Comparison of ENCODE assay signal across 15 cellular contexts in genomic region chr7:24494832-24495231, GRCh38.
DNase-seq lines count a peak whose midpoint lies in the region; TF ChIP-seq lines count a peak whose summit lies in the region.
"Had no signal": no experiment of that assay in that cellular context is flagged by ENCODE, and none has a peak within 500 bp of the region (broad histone marks: within the 10 kb centered on the region; RNA-seq: fewer than 3 reads in every experiment).

No MANE protein-coding gene starts in this region.

- in situ Hi-C loops in brain microvascular endothelial cell (cut with HindIII; ENCODE audit: low pct_ligation_motif_present, low sequenced_read_pairs) (no loop called here), KBM-7 (cut with MboI; ENCODE audit: low pct_unique_long_range_greater_than_20kb, low sequenced_read_pairs) (no loop called here)

- H3K79me2 ChIP-seq in mesendoderm (ENCODE audit: control insufficient read depth, insufficient read depth, low read length): no peaks in the 10 kb centered on the region

- no peak overlapping the region for H3K4me2 ChIP-seq in mesendoderm (ENCODE audit: low read length)

- no peak overlapping the region for H4K8ac ChIP-seq in mesendoderm (ENCODE audit: low read depth, low read length)

- H3K56ac ChIP-seq in mesendoderm (ENCODE audit: low read length): no peak overlapping the region

- H3K9ac ChIP-seq in mesendoderm (ENCODE audit: low read length): no peak overlapping the region

- H3K4me3 ChIP-seq in BE2C (ENCODE audit: low read depth, low read length): no peak overlapping the region
- no peak overlapping the region for H3K4me3 ChIP-seq in GM12875 (ENCODE audit: low read depth, low read length)
- no peak overlapping the region for H3K4me3 ChIP-seq in brain microvascular endothelial cell (ENCODE audit: low read depth, low read length)
- no peak overlapping the region for H3K4me3 ChIP-seq in mesendoderm (ENCODE audit: low read length)
- H3K4me3 ChIP-seq: K562 had no signal

- H3K36me3 ChIP-seq in BE2C: no peaks in the 10 kb centered on the region
- H3K36me3 ChIP-seq in brain microvascular endothelial cell (replicated peaks): no peaks in the 10 kb centered on the region
- no peaks in the 10 kb centered on the region for H3K36me3 ChIP-seq in mesendoderm (ENCODE audit: control insufficient read depth, insufficient read depth, low read length)

- no peak overlapping the region for H2AK5ac ChIP-seq in mesendoderm (ENCODE audit: low read length)

- WGBS in mesendoderm (ENCODE audit: extremely low coverage, insufficient coverage, low lambda C conversion rate): no CpG with 5 or more reads among the region's 4 CpGs

- H3K9me3 Mint-ChIP-seq in activated naive CD4-positive, alpha-beta T cell treated with anti-CD3 and anti-CD28 coated beads, Interleukin-2, amount 10 ng/mL, durations not matched to agents 7 days and 5 days: no peaks in the 10 kb centered on the region
- H3K9me3 Mint-ChIP-seq: CD8-positive, alpha-beta T cell had no signal

- no peak overlapping the region for H4K5ac ChIP-seq in mesendoderm (ENCODE audit: low read length)

- CTCF ChIA-PET in activated naive CD4-positive, alpha-beta T cell treated with anti-CD3 and anti-CD28 coated beads, Interleukin-2, amount 10 ng/mL, durations not matched to agents 7 days and 5 days (lab: Charles Lee): no interaction called here

- H3K27me3 ChIP-seq in BE2C (peaks cover 4% of the 10 kb centered on the region; the same call in 1 of the 2 replicates), brain microvascular endothelial cell (replicated peaks) (peaks cover 2% of the 10 kb centered on the region), mesendoderm (ENCODE audit: insufficient read depth, low read length, poor library complexity) (no peaks in the 10 kb centered on the region)

- H3K4me1 Mint-ChIP-seq in activated naive CD4-positive, alpha-beta T cell treated with anti-CD3 and anti-CD28 coated beads, Interleukin-2, amount 10 ng/mL, durations not matched to agents 7 days and 5 days: no peaks in the 10 kb centered on the region
- H3K4me1 Mint-ChIP-seq: B cell had no signal

- DNase-seq in BE2C: no peak
- DNase-seq in brain microvascular endothelial cell: no peak
- peak; percentile 14 for DNase-seq in mesendoderm
- no peak for DNase-seq in cerebellar nuclear complex (lab: John Stamatoyannopoulos, UW)
- DNase-seq in GM10266 (ENCODE audit: extremely low spot score): no peak
- no peak for DNase-seq in activated naive CD4-positive, alpha-beta T cell treated with anti-CD3 and anti-CD28 coated beads, Interleukin-2, amount 10 ng/mL, durations not matched to agents 7 days and 5 days
- no peak for DNase-seq in KBM-7
- DNase-seq: CD8-positive, alpha-beta T cell; COR-L47; GF-D8; HCEC 1CT had no signal

- H3K23ac ChIP-seq in mesendoderm (ENCODE audit: low read length): no peak overlapping the region

- H3K27ac ChIP-seq in brain microvascular endothelial cell (no peak overlapping the region), mesendoderm (ENCODE audit: low read depth, low read length) (no peak overlapping the region)
- H3K27ac ChIP-seq: C4-2B had no signal

- H2BK120ac ChIP-seq in mesendoderm (ENCODE audit: low read depth, low read length): no peak overlapping the region

- no peak overlapping the region for H3K18ac ChIP-seq in mesendoderm (ENCODE audit: low read length)

- no peak overlapping the region for H3K27ac Mint-ChIP-seq in activated naive CD4-positive, alpha-beta T cell treated with anti-CD3 and anti-CD28 coated beads, Interleukin-2, amount 10 ng/mL, durations not matched to agents 7 days and 5 days
- H3K27ac Mint-ChIP-seq: B cell; CD8-positive, alpha-beta T cell had no signal

- no peaks in the 10 kb centered on the region for H3K79me1 ChIP-seq in mesendoderm (ENCODE audit: low read length)

- peaks cover 4% of the 10 kb centered on the region for H3K27me3 Mint-ChIP-seq in activated naive CD4-positive, alpha-beta T cell treated with anti-CD3 and anti-CD28 coated beads, Interleukin-2, amount 10 ng/mL, durations not matched to agents 7 days and 5 days

- no peaks in the 10 kb centered on the region for H3K36me3 Mint-ChIP-seq in activated naive CD4-positive, alpha-beta T cell treated with anti-CD3 and anti-CD28 coated beads, Interleukin-2, amount 10 ng/mL, durations not matched to agents 7 days and 5 days
- H3K36me3 Mint-ChIP-seq: CD8-positive, alpha-beta T cell had no signal

- no peaks in the 10 kb centered on the region for H3K9me3 ChIP-seq in BE2C

- TF ChIP-seq CTCF in BE2C (IDR thresholded peaks at IDR 0.05; ENCODE audit: low read depth, low read length) (peak; percentile 14; the same call in 1 of the 2 replicates), GM12875 (IDR thresholded peaks at IDR 0.05; ENCODE audit: borderline replicate concordance, insufficient read depth, low read depth, low read length) (0 out of 2 replicates have a peak, but pooled peaks have one; percentile 2), brain microvascular endothelial cell (IDR thresholded peaks at IDR 0.05; ENCODE audit: low read depth, low read length, missing control alignments) (peak; percentile 7), GM10266 (IDR thresholded peaks at IDR 0.05; ENCODE audit: control insufficient read depth, insufficient read depth, low read depth, missing control alignments) (no peak)

- no peak overlapping the region for H2BK15ac ChIP-seq in mesendoderm (replicated peaks; ENCODE audit: low read depth)

- no peak overlapping the region for H2BK5ac ChIP-seq in mesendoderm (ENCODE audit: low read length)

- no peaks in the 10 kb centered on the region for H3K4me1 ChIP-seq in BE2C
- H3K4me1 ChIP-seq in mesendoderm (ENCODE audit: control insufficient read depth, low read depth, low read length): no peaks in the 10 kb centered on the region

- no peak overlapping the region for H3K4me3 Mint-ChIP-seq in activated naive CD4-positive, alpha-beta T cell treated with anti-CD3 and anti-CD28 coated beads, Interleukin-2, amount 10 ng/mL, durations not matched to agents 7 days and 5 days
- H3K4me3 Mint-ChIP-seq: B cell; CD8-positive, alpha-beta T cell had no signal

- no peak overlapping the region for H3K4ac ChIP-seq in mesendoderm (ENCODE audit: low read depth, low read length)
